19 cellular contexts compared by ENCODE assay signal in the genomic region with DNA sequence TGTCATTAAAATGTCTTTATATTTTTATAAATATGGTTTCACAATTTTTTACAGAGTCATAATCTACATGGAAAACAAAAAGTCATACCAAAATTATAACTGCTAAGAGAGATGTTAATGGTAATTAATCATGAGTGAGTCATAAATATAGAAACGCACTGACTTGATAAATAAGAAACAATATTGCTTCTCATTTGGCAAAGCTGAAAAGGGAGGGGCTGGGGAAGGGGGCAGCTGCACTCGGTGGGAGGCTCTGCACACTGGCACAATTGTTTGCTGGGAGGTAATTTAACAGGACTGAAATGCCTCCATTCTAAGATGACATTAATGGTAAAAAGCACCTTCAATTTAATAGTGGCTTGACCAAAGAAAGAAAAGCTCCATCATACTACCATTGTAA.
DNase-seq lines count a peak whose midpoint lies in the region; ATAC-seq, FAIRE-seq and TF ChIP-seq lines count a peak whose summit lies in the region.
"Had no signal": no experiment of that assay in that cellular context is flagged by ENCODE, and none has a peak within 500 bp of the region (broad histone marks: within the 10 kb centered on the region; RNA-seq: fewer than 3 reads in every experiment).

No MANE protein-coding gene starts in this region.

- 85% methylated on average over 2 of the region's 2 CpGs; no CpG with 5 or more reads in 1 of the 2 experiments for WGBS in endodermal cell (ENCODE audit: insufficient coverage in 1 of 2, insufficient read length in 1 of 2), 2 experiments

- H3K27ac ChIP-seq in PC-3 (ENCODE audit: low read length) (peak overlapping the region; percentile 70), endodermal cell (ENCODE audit: low read depth, low read length) (peak overlapping the region; percentile 12)
- H3K27ac ChIP-seq: colonic mucosa, prostate gland, thoracic aorta had no signal

- H3K36me3 Mint-ChIP-seq in endodermal cell (ENCODE audit: low read depth) = no peaks in the 10 kb centered on the region
- H3K36me3 Mint-ChIP-seq: naive B cell had no signal

- no peak for TF ChIP-seq CTCF in PC-3 (conservative IDR thresholded peaks at IDR 0.05; ENCODE audit: low read depth, low read length)
- no peak for TF ChIP-seq CTCF in endodermal cell (conservative IDR thresholded peaks at IDR 0.05)

- no TSS peak for BruUV-seq in PC-3 (replicated peaks; lab: Mats Ljungman, UMichigan)

- no peaks in the 10 kb centered on the region for H4K20me1 ChIP-seq in PC-3 (ENCODE audit: low read length)

- no peak overlapping the region for H3K27ac Mint-ChIP-seq in endodermal cell
- H3K27ac Mint-ChIP-seq: B cell; T-helper 2 cell treated with Interferon-gamma antibody and Interleukin-4, amounts not matched to agents 5 μg/mL and 100 μg/mL, for 36 hours had no signal

- FAIRE-seq in urothelium cell line (lab: Jason Lieb, UNC) = no peak

- no peaks in the 10 kb centered on the region for H3K27me3 Mint-ChIP-seq in endodermal cell (ENCODE audit: insufficient read depth)

- H3K79me2 ChIP-seq in PC-3 (ENCODE audit: low read length) = no peaks in the 10 kb centered on the region

- H3F3A ChIP-seq in PC-3 (ENCODE audit: low read length, unreplicated experiment) = no peaks in the 10 kb centered on the region

- H3K27me3 ChIP-seq in PC-3 (ENCODE audit: low read length) (no peaks in the 10 kb centered on the region), endodermal cell (ENCODE audit: control insufficient read depth, insufficient read depth, low read length, poor library complexity, severe bottlenecking) (no peaks in the 10 kb centered on the region)
- H3K27me3 ChIP-seq: colonic mucosa had no signal

- peak; percentile 15 for ATAC-seq in GM19372 (IDR thresholded peaks at IDR 0.05; ENCODE audit: low read depth, unreplicated experiment)
- ATAC-seq in PC-3 = no peak
- ATAC-seq in HG03135 (IDR thresholded peaks at IDR 0.05; ENCODE audit: unreplicated experiment) = no peak

- H3K36me3 ChIP-seq in PC-3 (ENCODE audit: low read depth, low read length) = no peaks in the 10 kb centered on the region
- no peaks in the 10 kb centered on the region for H3K36me3 ChIP-seq in endodermal cell (ENCODE audit: control insufficient read depth, insufficient read depth, low read length)
- H3K36me3 ChIP-seq: colonic mucosa, prostate gland, thoracic aorta had no signal

- H3K4me2 ChIP-seq in PC-3 (ENCODE audit: low read length) = peak overlapping the region; percentile 67

- intact Hi-C loops in PC-3 (cut with micrococcal nuclease) = no loop called here

- CTCF ChIA-PET in PC-3 (lab: Charles Lee) = interaction anchor here (1.0 kb wide), 1 partner anchor 11 kb away, joined by 3 read pairs; no protein-coding TSS in a partner anchor

- H3K9me2 ChIP-seq in PC-3 (replicated peaks; ENCODE audit: low read length) = no peaks in the 10 kb centered on the region

- no peaks in the 10 kb centered on the region for H3K9me3 ChIP-seq in PC-3 (ENCODE audit: low read length)
- peaks cover 25% of the 10 kb centered on the region for H3K9me3 ChIP-seq in endodermal cell (ENCODE audit: control insufficient read depth, low read length)
- H3K9me3 ChIP-seq: colonic mucosa, prostate gland, thoracic aorta had no signal

- no peak overlapping the region for H3K4me3 Mint-ChIP-seq in endodermal cell
- H3K4me3 Mint-ChIP-seq: B cell; naive B cell; T-helper 2 cell treated with Interferon-gamma antibody and Interleukin-4, amounts not matched to agents 5 μg/mL and 100 μg/mL, for 36 hours had no signal

- peaks cover 17% of the 10 kb centered on the region for H3K9me3 Mint-ChIP-seq in endodermal cell
- H3K9me3 Mint-ChIP-seq: T-helper 2 cell treated with Interferon-gamma antibody and Interleukin-4, amounts not matched to agents 5 μg/mL and 100 μg/mL, for 36 hours had no signal

- H3K9ac ChIP-seq in PC-3 (ENCODE audit: low read length) (peak overlapping the region; percentile 4; the same call in 1 of the 2 replicates), endodermal cell (ENCODE audit: extremely low read depth, low read length, poor library complexity, severe bottlenecking) (no peak overlapping the region)

- H3K4me1 ChIP-seq in PC-3 (ENCODE audit: insufficient read depth, low read length) (peaks cover 20% of the 10 kb centered on the region), endodermal cell (ENCODE audit: control insufficient read depth, insufficient read depth, low read length) (peaks cover 8% of the 10 kb centered on the region)
- H3K4me1 ChIP-seq: colonic mucosa, prostate gland had no signal

- DNase-seq in PC-3 (no peak), endodermal cell (no peak), retina (peak; percentile 31), urothelium cell line (ENCODE audit: low spot score) (no peak), inferior parietal cortex (ENCODE audit: extremely low spot score) (no peak)
- DNase-seq: activated CD4-positive, alpha-beta T cell treated with anti-CD3 and anti-CD28 coated beads for 1 hour; activated gamma-delta T cell; colonic mucosa; H7; naive B cell; NCI-H1694; Right ventricle myocardium superior had no signal

- H2AFZ ChIP-seq in PC-3 (ENCODE audit: low read length) = no peak overlapping the region

- H3K4me1 Mint-ChIP-seq in endodermal cell = peaks cover 11% of the 10 kb centered on the region
- H3K4me1 Mint-ChIP-seq: B cell, naive B cell had no signal

- POLR2A ChIA-PET in PC-3 (lab: Charles Lee; ENCODE audit: unreplicated experiment) = no interaction called here

- H3K4me3 ChIP-seq in PC-3 (ENCODE audit: low read length) (no peak overlapping the region), endodermal cell (ENCODE audit: low read length) (no peak overlapping the region)
- H3K4me3 ChIP-seq: colonic mucosa, lung, prostate gland, thoracic aorta had no signal
